ENCODE assay signal across 12 cellular contexts in genomic region chr20:2480381-2480780, GRCh38. TPM values are rescaled to one million over a fixed set of nuclear protein-coding genes. Genes with fewer than 3 reads are reported as not detected.
"Had no signal": no experiment of that assay in that cellular context is flagged by ENCODE, and none has a peak within 500 bp of the region (broad histone marks: within the 10 kb centered on the region; RNA-seq: fewer than 3 reads in every experiment).

No MANE protein-coding gene starts in this region.

- H3K4me2 ChIP-seq: GM23338 had no signal

- DNase-seq: GM23248, GOT3, H7, H9, HCEC 1CT, HFFc6 had no signal

- H3K9ac ChIP-seq: GM23248 had no signal

- H3K27ac ChIP-seq: GM23248 had no signal

- H3K4me3 ChIP-seq: GM23248, GM23338, HAP-1 had no signal

- FAIRE-seq: H1, H54 had no signal

- H3K9me3 ChIP-seq: HAP-1 had no signal

- H3K27ac Mint-ChIP-seq: GM23338, H9, HFFc6 had no signal

- ATAC-seq: GM23338, HCT116 had no signal

- H3K9me3 Mint-ChIP-seq: GM23338, H9, HFFc6 had no signal

- H2AFZ ChIP-seq: GM23248, GM23338 had no signal

- H3K4me3 Mint-ChIP-seq: GM23338, H9, HFFc6 had no signal

RNA-seq across cellular contexts. Expression of gene TMC2, which starts 56.0 kb away (rescaled TPM):
- total RNA-seq: GM23248, GM23338, H1, H4, H7, H9, HFFc6 had no signal
- polyA plus RNA-seq: GM23248, GM23338, H1 had no signal
